16 cellular contexts compared by ENCODE assay signal in genomic region chr21:34061983-34062382, GRCh38. TPM values are rescaled to one million over a fixed set of nuclear protein-coding genes. Genes with fewer than 3 reads are reported as not detected.
A peak's percentile ranks its signal among the peaks of the same experiment; 100 is the strongest.
DNase-seq lines count a peak whose midpoint lies in the region; ATAC-seq, FAIRE-seq and TF ChIP-seq lines count a peak whose summit lies in the region.
"Had no signal": no experiment of that assay in that cellular context is flagged by ENCODE, and none has a peak within 500 bp of the region (broad histone marks: within the 10 kb centered on the region; RNA-seq: fewer than 3 reads in every experiment).

No MANE protein-coding gene starts in this region.

- TF ChIP-seq POLR2A in HepG2 (IDR thresholded peaks at IDR 0.05; ENCODE audit: insufficient read depth in 1 of 2, low read depth in 2 of 2, low read length in 2 of 2) (no peak), right lobe of liver (IDR thresholded peaks at IDR 0.05) (no peak), GM12878 (IDR thresholded peaks at IDR 0.05; ENCODE audit: low read depth, low read length) (no peak)

- RAD21 ChIA-PET in GM12878 (lab: Charles Lee; ENCODE audit: unreplicated experiment) = no interaction called here

- ATAC-seq in HepG2 (no peak), right lobe of liver (no peak), GM12878 (peak; percentile 81), HG03108 (IDR thresholded peaks at IDR 0.05; ENCODE audit: unreplicated experiment) (no peak), GM19351 (IDR thresholded peaks at IDR 0.05; ENCODE audit: unreplicated experiment) (no peak)
- ATAC-seq: body of pancreas, gastroesophageal sphincter had no signal

- no peaks in the 10 kb centered on the region for H3K9me3 ChIP-seq in HepG2 (ENCODE audit: low read length)
- no peaks in the 10 kb centered on the region for H3K9me3 ChIP-seq in right lobe of liver
- H3K9me3 ChIP-seq in GM12878 (replicated peaks; ENCODE audit: control insufficient read depth, insufficient read depth, low read length) = no peaks in the 10 kb centered on the region; the same call in 2 of the 3 replicates
- H3K9me3 ChIP-seq: body of pancreas, gastroesophageal sphincter had no signal

- in situ Hi-C loops in HepG2 (cut with HindIII; ENCODE audit: extremely low pct_ligation_motif_present, low pct_unique_long_range_greater_than_20kb) = no loop called here
- in situ Hi-C loops in GM12878 (cut with MboI) = no loop called here

- H3K4me1 ChIP-seq in HepG2 (ENCODE audit: insufficient read depth, low read length) (peaks cover 8% of the 10 kb centered on the region), right lobe of liver (no peaks in the 10 kb centered on the region), GM12878 (ENCODE audit: control insufficient read depth, insufficient read depth, low read length) (no peaks in the 10 kb centered on the region)
- H3K4me1 ChIP-seq: BLaER1 treated with 17β-estradiol and CSF1 and Interleukin-3, amounts not matched to agents 10 nM and 100 nM; body of pancreas; gastroesophageal sphincter had no signal

- SMC1A ChIA-PET in GM12878 (lab: Charles Lee; ENCODE audit: uncharacterized antibody, unreplicated experiment) = interaction anchor here (0.7 to 1.2 kb wide), 2 partner anchors 42 to 45 kb away, joined by 3 to 4 read pairs; no protein-coding TSS in a partner anchor

- H4K20me1 ChIP-seq in HepG2 (ENCODE audit: insufficient read depth, low read length) (no peaks in the 10 kb centered on the region), GM12878 (ENCODE audit: control insufficient read depth, insufficient read depth) (no peaks in the 10 kb centered on the region)
- H4K20me1 ChIP-seq: BLaER1 treated with 17β-estradiol and CSF1 and Interleukin-3, amounts not matched to agents 10 nM and 100 nM had no signal

- peaks cover 0 to 17% of the 10 kb centered on the region in 2 experiments; a peak in 3 of 5 replicates for H3K27me3 ChIP-seq in HepG2 (ENCODE audit: control insufficient read depth in 1 of 2, insufficient read depth in 2 of 2, low read length in 2 of 2)
- no peaks in the 10 kb centered on the region for H3K27me3 ChIP-seq in right lobe of liver
- no peaks in the 10 kb centered on the region for H3K27me3 ChIP-seq in GM12878 (replicated peaks in 1 of 2; ENCODE audit: control insufficient read depth in 2 of 2, insufficient read depth in 2 of 2, low read length in 1 of 2)
- H3K27me3 ChIP-seq: BLaER1 treated with 17β-estradiol and CSF1 and Interleukin-3, amounts not matched to agents 10 nM and 100 nM; body of pancreas; gastroesophageal sphincter had no signal

- CTCF ChIA-PET in HepG2 (lab: Yijun Ruan, JAX; ENCODE audit: low intra/inter-chr PET ratio, low total read pairs) = no interaction called here
- CTCF ChIA-PET in GM12878 (lab: Yijun Ruan, JAX) = no interaction called here

- DNase-seq in HepG2 (ENCODE audit: low spot score) = no peak
- no peak for DNase-seq in right lobe of liver
- peak; percentile 72 for DNase-seq in MV-4-11 (lab: John Stamatoyannopoulos, UW)
- no peak for DNase-seq in GM12878 (ENCODE audit: low read depth, low spot score)
- no peak for DNase-seq in NOMO-1 treated with dmso at 0.1 percent for 144 hours (lab: John Stamatoyannopoulos, UW; ENCODE audit: unreplicated experiment)
- DNase-seq in OCI-M2 (lab: John Stamatoyannopoulos, UW; ENCODE audit: unreplicated experiment) = no peak
- DNase-seq: body of pancreas; effector CD4-positive, alpha-beta T cell; kidney glomerular epithelial cell; NCI-H1417 treated with DMSO at 0.1 percent for 48 hours; NCI-H524 treated with DMSO at 0.1 percent for 48 hours; stimulated activated CD4-positive, alpha-beta T cell treated with anti-CD3 and anti-CD28 coated beads, Interleukin-4, amount 100 ng/mL, for 1 hour had no signal

- no peak for FAIRE-seq in HepG2 (lab: Jason Lieb, UNC)
- peak; percentile 54 for FAIRE-seq in GM12878 (lab: Jason Lieb, UNC)

- H3K4me2 ChIP-seq in HepG2 (ENCODE audit: low read depth, low read length) (no peak overlapping the region), GM12878 (ENCODE audit: control insufficient read depth, insufficient read depth) (no peak overlapping the region)
- H3K4me2 ChIP-seq: BLaER1 treated with 17β-estradiol and CSF1 and Interleukin-3, amounts not matched to agents 10 nM and 100 nM had no signal

- H3K79me2 ChIP-seq in HepG2 (ENCODE audit: insufficient read depth, low read length) = no peaks in the 10 kb centered on the region
- no peaks in the 10 kb centered on the region for H3K79me2 ChIP-seq in GM12878 (ENCODE audit: control insufficient read depth, insufficient read depth, low read length)

- H2AFZ ChIP-seq in HepG2 (ENCODE audit: low read length) (no peak overlapping the region), GM12878 (ENCODE audit: control insufficient read depth, low read depth, low read length) (no peak overlapping the region)

- no peak overlapping the region for H3K27ac ChIP-seq in HepG2 (ENCODE audit: extremely low read length, insufficient read depth, low read length)
- no peak overlapping the region for H3K27ac ChIP-seq in right lobe of liver
- no peak overlapping the region for H3K27ac ChIP-seq in GM12878 (ENCODE audit: control insufficient read depth, insufficient read depth)
- H3K27ac ChIP-seq: BLaER1 treated with 17β-estradiol and CSF1 and Interleukin-3, amounts not matched to agents 10 nM and 100 nM; body of pancreas; gastroesophageal sphincter had no signal

- TF ChIP-seq CTCF in HepG2 (CRISPR knock-in tag; IDR thresholded peaks at IDR 0.05) (no peak), right lobe of liver (IDR thresholded peaks at IDR 0.05) (no peak), GM12878 (IDR thresholded peaks at IDR 0.05 in 2 of 3, conservative IDR thresholded peaks at IDR 0.05 in 1 of 3; ENCODE audit: control insufficient read depth in 2 of 3, extremely low read depth in 1 of 3, insufficient read depth in 1 of 3, low read depth in 3 of 3, low read length in 3 of 3) (no peak)

- TF ChIP-seq EP300 in HepG2 (IDR thresholded peaks at IDR 0.05; ENCODE audit: low read depth in 2 of 2, low read length in 2 of 2) (no peak), HepG2 (CRISPR knock-in tag; IDR thresholded peaks at IDR 0.05; ENCODE audit: borderline replicate concordance) (no peak), GM12878 (IDR thresholded peaks at IDR 0.05; ENCODE audit: borderline replicate concordance in 1 of 2, control insufficient read depth in 1 of 2, low read depth in 2 of 2, low read length in 2 of 2) (no peak)

- BruUV-seq in HepG2 (replicated peaks; lab: Mats Ljungman, UMichigan) = no TSS peak
- no TSS peak for BruUV-seq in GM12878 (replicated peaks; lab: Mats Ljungman, UMichigan)

- POLR2A ChIA-PET in HepG2 (lab: Yijun Ruan, JAX) = no interaction called here
- POLR2A ChIA-PET in GM12878 (lab: Charles Lee) = no interaction called here

- 36% methylated on average over 3 of the region's 3 CpGs for WGBS in HepG2 (ENCODE audit: low lambda C conversion rate)
- 89% methylated on average over 2 of the region's 3 CpGs for WGBS in right lobe of liver (ENCODE audit: insufficient coverage, low coverage, low lambda C conversion rate, missing lambda C conversion rate)
- 48% methylated on average over 3 of the region's 3 CpGs for WGBS in GM12878 (ENCODE audit: insufficient coverage, insufficient replicate concordance, low lambda C conversion rate, missing lambda C conversion rate)

- H3K9ac ChIP-seq in HepG2 (ENCODE audit: insufficient read depth, low read depth, low read length) (no peak overlapping the region), GM12878 (ENCODE audit: control insufficient read depth, insufficient read depth, low read length) (no peak overlapping the region)
- H3K9ac ChIP-seq: BLaER1 treated with 17β-estradiol and CSF1 and Interleukin-3, amounts not matched to agents 10 nM and 100 nM had no signal

- no peak for TF ChIP-seq RAD21 in HepG2 (CRISPR knock-in tag; IDR thresholded peaks at IDR 0.05)
- no peak for TF ChIP-seq RAD21 in GM12878 (IDR thresholded peaks at IDR 0.05; ENCODE audit: insufficient read depth, low read depth, low read length)

- H3K36me3 ChIP-seq in HepG2 (replicated peaks in 1 of 2; ENCODE audit: control insufficient read depth in 1 of 2, insufficient read depth in 2 of 2, low read length in 2 of 2) (no peaks in the 10 kb centered on the region), right lobe of liver (no peaks in the 10 kb centered on the region), GM12878 (ENCODE audit: control insufficient read depth in 2 of 2, insufficient read depth in 2 of 2, low read length in 1 of 2) (no peaks in the 10 kb centered on the region)
- H3K36me3 ChIP-seq: BLaER1 treated with 17β-estradiol and CSF1 and Interleukin-3, amounts not matched to agents 10 nM and 100 nM; gastroesophageal sphincter had no signal

- H3K4me3 ChIP-seq in HepG2 (replicated peaks in 1 of 3; ENCODE audit: insufficient read depth in 1 of 3, low read depth in 2 of 3, low read length in 3 of 3) (no peak overlapping the region), right lobe of liver (no peak overlapping the region), GM12878 (no peak overlapping the region)
- H3K4me3 ChIP-seq: BLaER1 treated with 17β-estradiol and CSF1 and Interleukin-3, amounts not matched to agents 10 nM and 100 nM; body of pancreas; gastroesophageal sphincter had no signal

- intact Hi-C loops in HepG2 (cut with micrococcal nuclease; ENCODE audit: unreplicated experiment) = no loop called here
- intact Hi-C loops in right lobe of liver (cut with DNase I) = no loop called here
- intact Hi-C loops in GM12878 (cut with micrococcal nuclease; ENCODE audit: unreplicated experiment) = no loop called here

RNA-seq across cellular contexts. Expression of gene MRPS6, which starts 11.4 kb away (rescaled TPM):
- total RNA-seq in HepG2 (2016; rRNA removed; fragmentation: Illumina TruSeq; extraction: Trizol) = 26.9 and 35.5 TPM in 2 replicates
- 17.1 and 18.4 TPM in 2 replicates for total RNA-seq in HepG2 (2016; cell fraction: cytosol; rRNA removed; fragmentation: Illumina TruSeq; extraction: Trizol; ENCODE audit: low read depth)
- 28.4 and 41.4 TPM in 2 replicates for total RNA-seq in HepG2 (2016; cell fraction: insoluble cytoplasmic fraction; rRNA removed; fragmentation: Illumina TruSeq; extraction: Trizol)
- 25.8 and 27.0 TPM in 2 replicates for total RNA-seq in HepG2 (2016; cell fraction: membrane; rRNA removed; fragmentation: Illumina TruSeq; extraction: Trizol)
- 20.3 and 20.6 TPM in 2 replicates for total RNA-seq in HepG2 (2016; cell fraction: nucleus; rRNA removed; fragmentation: Illumina TruSeq; extraction: Trizol)
- 9.8 and 14.2 TPM in 2 replicates for polyA plus RNA-seq in HepG2 (2011; rRNA removed)
- polyA plus RNA-seq in HepG2 (2011; cell fraction: cytosol; rRNA removed) = 11.1 and 11.6 TPM in 2 replicates
- 18.4 and 19.2 TPM in 2 replicates for polyA plus RNA-seq in HepG2 (2011; cell fraction: nucleus; rRNA removed)
- 25.9 and 47.2 TPM in 2 replicates for polyA plus RNA-seq in HepG2 (2012)
- 21.7 and 25.8 TPM in 2 replicates for polyA plus RNA-seq in HepG2 (2016; cell fraction: cytosol; fragmentation: Illumina TruSeq; extraction: Trizol; ENCODE audit: low read depth)
- 69.3 and 71.8 TPM in 2 replicates for polyA plus RNA-seq in HepG2 (2016; cell fraction: insoluble cytoplasmic fraction; fragmentation: Illumina TruSeq; extraction: Trizol; ENCODE audit: low read depth)
- polyA plus RNA-seq in HepG2 (2016; cell fraction: membrane; fragmentation: Illumina TruSeq; extraction: Trizol; ENCODE audit: low read depth) = 29.0 and 33.1 TPM in 2 replicates
- 39.3 and 52.2 TPM in 2 replicates for polyA plus RNA-seq in HepG2 (2016; cell fraction: nucleus; fragmentation: Illumina TruSeq; extraction: Trizol; ENCODE audit: insufficient read depth, low read depth)
- 9.1 and 10.5 TPM in 2 replicates for polyA minus RNA-seq in HepG2 (2011; rRNA and poly(A)+ RNA removed; ENCODE audit: low replicate concordance)
- 3.3 and 3.4 TPM in 2 replicates for polyA minus RNA-seq in HepG2 (2011; cell fraction: cytosol; rRNA and poly(A)+ RNA removed)
- 21.8 and 24.6 TPM in 2 replicates for polyA minus RNA-seq in HepG2 (2011; cell fraction: nucleus; rRNA and poly(A)+ RNA removed)
- 10 to 100 TPM; 16.0 to 30.0 (median 24.5) TPM for total RNA-seq in right lobe of liver
- 47.5 and 49.3 TPM in 2 replicates for total RNA-seq in GM12878 (2013; cell fraction: nucleolus; rRNA removed)
- 32.5 and 37.3 TPM in 2 replicates for total RNA-seq in GM12878 (2014; rRNA removed)
- 39.8 and 41.0 TPM in 2 replicates for total RNA-seq in GM12878 (2014; rRNA removed; fragmentation: Illumina TruSeq; extraction: Trizol)
- total RNA-seq in GM12878 (2021) = 97.0 and 101 TPM in 2 replicates
- polyA plus RNA-seq in GM12878 (2011; ENCODE audit: low read depth) = 58.7 TPM
- 45.1 and 61.3 TPM in 2 replicates for polyA plus RNA-seq in GM12878 (2011; rRNA removed)
- 39.0 and 43.6 TPM in 2 replicates for polyA plus RNA-seq in GM12878 (2011; cell fraction: cytosol; rRNA removed)
- polyA plus RNA-seq in GM12878 (2011; cell fraction: nucleus; rRNA removed) = 67.4 and 71.1 TPM in 2 replicates
- 74.7 and 85.0 TPM in 2 replicates for polyA plus RNA-seq in GM12878 (2012)
- polyA plus RNA-seq in GM12878 (2014; fragmentation: Illumina TruSeq; extraction: Trizol) = 107 TPM in 2 replicates
- 10 to 100 TPM; 55.6 to 95.2 TPM for polyA plus RNA-seq in GM12878 (2014; fragmentation: Nextera tagmentation; extraction: Ambion mirVana)
- polyA plus RNA-seq in GM12878 (2014; rRNA removed) = 61.5 and 85.5 TPM in 2 replicates
- 100 to 1,000 TPM; 228 to 232 TPM for polyA plus RNA-seq in GM12878 (2016; fragmentation: Nextera tagmentation; extraction: Ambion mirVana)
- 23.5 and 29.5 TPM in 2 replicates for polyA minus RNA-seq in GM12878 (2011; rRNA and poly(A)+ RNA removed)
- 5.1 and 10.1 TPM in 2 replicates for polyA minus RNA-seq in GM12878 (2011; cell fraction: cytosol; rRNA and poly(A)+ RNA removed)
- 46.3 and 56.4 TPM in 2 replicates for polyA minus RNA-seq in GM12878 (2011; cell fraction: nucleus; rRNA and poly(A)+ RNA removed)

RNA-seq across cellular contexts. Expression of gene SLC5A3, which starts 11.4 kb away (rescaled TPM):
- 10.1 and 11.2 TPM in 2 replicates for total RNA-seq in HepG2 (2016; rRNA removed; fragmentation: Illumina TruSeq; extraction: Trizol)
- 1.0 and 1.1 TPM in 2 replicates for total RNA-seq in HepG2 (2016; cell fraction: cytosol; rRNA removed; fragmentation: Illumina TruSeq; extraction: Trizol; ENCODE audit: low read depth)
- total RNA-seq in HepG2 (2016; cell fraction: insoluble cytoplasmic fraction; rRNA removed; fragmentation: Illumina TruSeq; extraction: Trizol) = 9.3 and 10.6 TPM in 2 replicates
- total RNA-seq in HepG2 (2016; cell fraction: membrane; rRNA removed; fragmentation: Illumina TruSeq; extraction: Trizol) = 2.4 and 3.4 TPM in 2 replicates
- 32.4 and 34.8 TPM in 2 replicates for total RNA-seq in HepG2 (2016; cell fraction: nucleus; rRNA removed; fragmentation: Illumina TruSeq; extraction: Trizol)
- polyA plus RNA-seq in HepG2 (2011; rRNA removed) = 4.6 and 5.6 TPM in 2 replicates
- polyA plus RNA-seq in HepG2 (2011; cell fraction: cytosol; rRNA removed) = 1.7 and 2.8 TPM in 2 replicates
- 7.9 and 9.1 TPM in 2 replicates for polyA plus RNA-seq in HepG2 (2011; cell fraction: nucleus; rRNA removed)
- polyA plus RNA-seq in HepG2 (2012) = 5.9 and 25.5 TPM in 2 replicates
- 0.19 and 0.23 TPM in 2 replicates for polyA plus RNA-seq in HepG2 (2016; cell fraction: cytosol; fragmentation: Illumina TruSeq; extraction: Trizol; ENCODE audit: low read depth)
- 2.8 and 3.4 TPM in 2 replicates for polyA plus RNA-seq in HepG2 (2016; cell fraction: insoluble cytoplasmic fraction; fragmentation: Illumina TruSeq; extraction: Trizol; ENCODE audit: low read depth)
- polyA plus RNA-seq in HepG2 (2016; cell fraction: membrane; fragmentation: Illumina TruSeq; extraction: Trizol; ENCODE audit: low read depth) = 0.32 and 0.36 TPM in 2 replicates
- 12.9 and 13.1 TPM in 2 replicates for polyA plus RNA-seq in HepG2 (2016; cell fraction: nucleus; fragmentation: Illumina TruSeq; extraction: Trizol; ENCODE audit: insufficient read depth, low read depth)
- 12.4 and 18.2 TPM in 2 replicates for polyA minus RNA-seq in HepG2 (2011; rRNA and poly(A)+ RNA removed; ENCODE audit: low replicate concordance)
- polyA minus RNA-seq in HepG2 (2011; cell fraction: cytosol; rRNA and poly(A)+ RNA removed) = 14.2 and 15.2 TPM in 2 replicates
- 64.2 and 72.4 TPM in 2 replicates for polyA minus RNA-seq in HepG2 (2011; cell fraction: nucleus; rRNA and poly(A)+ RNA removed)
- 10 to 100 TPM in 3 of 6 experiments, 1 to 10 TPM in 3; 8.0 to 12.7 (median 10.1) TPM for total RNA-seq in right lobe of liver
- 279 and 285 TPM in 2 replicates for total RNA-seq in GM12878 (2013; cell fraction: nucleolus; rRNA removed)
- total RNA-seq in GM12878 (2014; rRNA removed) = 17.5 and 22.0 TPM in 2 replicates
- 21.4 and 25.7 TPM in 2 replicates for total RNA-seq in GM12878 (2014; rRNA removed; fragmentation: Illumina TruSeq; extraction: Trizol)
- 20.6 and 20.9 TPM in 2 replicates for total RNA-seq in GM12878 (2021)
- 3.3 TPM for polyA plus RNA-seq in GM12878 (2011; ENCODE audit: low read depth)
- 19.7 and 34.3 TPM in 2 replicates for polyA plus RNA-seq in GM12878 (2011; rRNA removed)
- polyA plus RNA-seq in GM12878 (2011; cell fraction: cytosol; rRNA removed) = 6.1 and 9.4 TPM in 2 replicates
- 19.8 and 25.4 TPM in 2 replicates for polyA plus RNA-seq in GM12878 (2011; cell fraction: nucleus; rRNA removed)
- polyA plus RNA-seq in GM12878 (2012) = 6.0 and 8.3 TPM in 2 replicates
- 14.7 and 18.7 TPM in 2 replicates for polyA plus RNA-seq in GM12878 (2014; fragmentation: Illumina TruSeq; extraction: Trizol)
- polyA plus RNA-seq in GM12878 (2014; fragmentation: Nextera tagmentation; extraction: Ambion mirVana) = 1 to 10 TPM; 3.3 to 4.7 TPM
- 7.8 and 9.2 TPM in 2 replicates for polyA plus RNA-seq in GM12878 (2014; rRNA removed)
- 1 to 10 TPM; 6.9 to 8.1 TPM for polyA plus RNA-seq in GM12878 (2016; fragmentation: Nextera tagmentation; extraction: Ambion mirVana)
- polyA minus RNA-seq in GM12878 (2011; rRNA and poly(A)+ RNA removed) = 39.7 and 42.4 TPM in 2 replicates
- polyA minus RNA-seq in GM12878 (2011; cell fraction: cytosol; rRNA and poly(A)+ RNA removed) = 12.6 and 15.2 TPM in 2 replicates
- polyA minus RNA-seq in GM12878 (2011; cell fraction: nucleus; rRNA and poly(A)+ RNA removed) = 58.9 and 71.1 TPM in 2 replicates

Comparison
In these comparisons a context has a peak if more than half of its experiments do, and no peak if none do; other contexts are left out.
1. Of the 75 proteins assayed by ChIP-seq in both HepG2 and GM12878: peak only in HepG2: none; only in GM12878: ATF3 and HCFC1; in both: none; in neither: 73.